Comparison of ENCODE assay signal across 24 cellular contexts in the genomic region with DNA sequence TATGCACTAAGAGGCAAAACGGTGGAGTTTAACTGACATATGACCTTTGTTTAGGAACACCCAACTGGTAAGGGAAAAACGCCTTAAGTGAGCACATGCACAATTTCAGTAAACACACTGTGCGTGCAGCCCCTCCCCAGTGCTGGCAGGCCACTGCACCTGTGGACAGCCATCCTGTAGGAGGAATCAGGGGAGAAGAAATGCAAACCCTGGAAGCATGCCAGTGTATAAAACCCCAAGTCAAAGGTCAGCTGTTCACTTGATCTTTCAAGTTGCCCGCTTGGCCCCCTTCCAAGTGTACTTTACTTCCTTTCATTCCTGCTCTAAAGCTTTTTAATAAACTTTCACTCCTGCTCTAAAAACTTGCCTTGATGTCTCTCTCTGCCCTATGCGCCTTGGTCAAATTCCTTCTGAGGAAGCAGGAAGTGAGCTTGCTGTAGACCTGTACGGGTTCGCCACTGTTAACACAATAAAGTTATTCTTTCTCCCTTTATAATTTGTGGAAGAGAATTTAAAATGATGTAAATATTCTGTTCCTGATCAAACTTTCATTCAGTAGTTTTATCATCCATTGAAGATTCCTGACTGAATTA. TPM values are rescaled to one million over a fixed set of nuclear protein-coding genes. Genes with fewer than 3 reads are reported as not detected.
DNase-seq lines count a peak whose midpoint lies in the region; ATAC-seq, FAIRE-seq and TF ChIP-seq lines count a peak whose summit lies in the region.
"Had no signal": no experiment of that assay in that cellular context is flagged by ENCODE, and none has a peak within 500 bp of the region (broad histone marks: within the 10 kb centered on the region; RNA-seq: fewer than 3 reads in every experiment).

No MANE protein-coding gene starts in this region.

- 80% methylated on average over 7 of the region's 7 CpGs for WGBS in K562 (ENCODE audit: insufficient coverage, low coverage, missing lambda C conversion rate)
- WGBS in liver: 45% methylated on average over 7 of the region's 7 CpGs
- WGBS in transverse colon (ENCODE audit: low coverage in 1 of 2), 2 donors: 51 to 52% methylated on average over 4 to 7 of the region's 7 CpGs

- no TSS peak for BruUV-seq in K562 (replicated peaks; lab: Mats Ljungman, UMichigan)

- no peak overlapping the region for H2AFZ ChIP-seq in K562 (ENCODE audit: low read depth, low read length)

- H3K9ac ChIP-seq in K562 (ENCODE audit: insufficient read depth in 1 of 2, low read depth in 2 of 2, low read length in 2 of 2) (no peak overlapping the region), liver (ENCODE audit: low read depth in 1 of 2, low read length in 2 of 2) (no peak overlapping the region)

- no peaks in the 10 kb centered on the region for H4K20me1 ChIP-seq in K562 (replicated peaks; ENCODE audit: control insufficient read depth, insufficient read depth, low read length)

- H3K36me3 ChIP-seq in K562 (ENCODE audit: control insufficient read depth, insufficient read depth, low read length) (peaks cover 43% of the 10 kb centered on the region), liver (ENCODE audit: control insufficient read depth in 4 of 4, insufficient read depth in 3 of 4, low read depth in 1 of 4, low read length in 3 of 4) (no peaks in the 10 kb centered on the region), transverse colon (peaks cover 0 to under 1% (median 0%) of the 10 kb centered on the region in 4 donors)

- no peak overlapping the region for H3K4me3 ChIP-seq in K562
- H3K4me3 ChIP-seq in liver (ENCODE audit: low read depth in 1 of 3, low read length in 3 of 3): no peak overlapping the region
- H3K4me3 ChIP-seq in transverse colon: no peak overlapping the region
- H3K4me3 ChIP-seq in coronary artery: no peak overlapping the region
- H3K4me3 ChIP-seq: A549, SK-N-MC had no signal

- intact Hi-C loops in Right ventricle myocardium superior (cut with DNase I): no loop called here
- intact Hi-C loops in left ventricle myocardium superior (cut with micrococcal nuclease): no loop called here
- intact Hi-C loops in K562 (cut with micrococcal nuclease): no loop called here
- intact Hi-C loops in transverse colon (cut with DNase I; ENCODE audit: low total_unique reads): no loop called here

- CTCF ChIA-PET in K562 (lab: Yijun Ruan, JAX; ENCODE audit: low intra/inter-chr PET ratio): no interaction called here

- H3K27ac ChIP-seq in K562 (ENCODE audit: extremely low read depth, low read depth, low read length) (no peak overlapping the region), liver (ENCODE audit: low read depth in 1 of 2, low read length in 2 of 2) (no peak overlapping the region), transverse colon (peak overlapping the region; percentile 23 to 70 (median 53)), coronary artery (no peak overlapping the region)
- H3K27ac ChIP-seq: A549, foreskin keratinocyte, SK-N-MC, VCaP had no signal

- TF ChIP-seq CTCF in K562 (IDR thresholded peaks at IDR 0.05 in 2 of 3, conservative IDR thresholded peaks at IDR 0.05 in 1 of 3; ENCODE audit: insufficient read depth in 2 of 3, low read depth in 1 of 3, low read length in 3 of 3) (no peak), liver (IDR thresholded peaks at IDR 0.05; ENCODE audit: low read depth, low read length, missing input control) (no peak), transverse colon (IDR thresholded peaks at IDR 0.05) (no peak), coronary artery (IDR thresholded peaks at IDR 0.05) (no peak)

- POLR2A ChIA-PET in K562 (lab: Yijun Ruan, JAX): no interaction called here

- peak; percentile 20 for ATAC-seq in Right ventricle myocardium superior (ENCODE audit: poor library complexity)
- no peak for ATAC-seq in left ventricle myocardium superior
- ATAC-seq in K562: no peak
- ATAC-seq: A549, foreskin keratinocyte, Panc1 had no signal

- in situ Hi-C loops in K562 (cut with MboI) (no loop called here), transverse colon (cut with MboI; ENCODE audit: low pct_ligation_motif_present in 1 of 4, low pct_unique_long_range_greater_than_20kb in 1 of 4, low sequenced_read_pairs in 3 of 4) (no loop called here)

- no peak for DNase-seq in Right ventricle myocardium superior
- no peak for DNase-seq in left ventricle myocardium superior
- no peak for DNase-seq in K562 (ENCODE audit: extremely low read depth in 1 of 4, low spot score in 3 of 4)
- peak; percentile 83 for DNase-seq in transverse colon
- no peak for DNase-seq in NOMO-1 treated with dmso at 0.1 percent for 144 hours (lab: John Stamatoyannopoulos, UW; ENCODE audit: unreplicated experiment)
- no peak for DNase-seq in HPDE6-E6E7 (ENCODE audit: extremely low spot score)
- DNase-seq in coronary artery (ENCODE audit: low spot score): no peak
- DNase-seq: activated CD4-positive, alpha-beta T cell treated with anti-CD3 and anti-CD28 coated beads, Interleukin-2, amount 10 ng/mL, durations not matched to agents 7 days and 5 days; activated naive CD8-positive, alpha-beta T cell treated with anti-CD3 and anti-CD28 coated beads, Interleukin-2, amount 10 ng/mL, durations not matched to agents 7 days and 5 days; effector memory CD4-positive, alpha-beta T cell; foreskin keratinocyte; naive B cell; NCI-H1105 treated with DMSO at 0.1 percent for 48 hours; NCI-H2081 treated with DMSO at 0.1 percent for 48 hours; NCI-H510A; NK-92 treated with Interleukin-12 subunit alpha and Interleukin-12 subunit beta, amount 100 ng/mL, for 24 hours; stimulated activated CD4-positive, alpha-beta T cell treated with anti-CD3 and anti-CD28 coated beads, Interleukin-12 subunit alpha, Interleukin-12 subunit beta, amount 100 ng/mL, for 4 hours had no signal

- no peak overlapping the region for H3K4me2 ChIP-seq in K562 (ENCODE audit: insufficient read depth, low read length)
- H3K4me2 ChIP-seq: A549 had no signal

- H3K9me1 ChIP-seq in K562 (ENCODE audit: control insufficient read depth, insufficient read depth, low read length): no peaks in the 10 kb centered on the region

- peaks cover 96% of the 10 kb centered on the region for H3K79me2 ChIP-seq in K562 (ENCODE audit: control insufficient read depth, insufficient read depth, low read length)

- no peaks in the 10 kb centered on the region; a peak in 1 of 5 replicates for H3K4me1 ChIP-seq in K562 (replicated peaks in 1 of 2; ENCODE audit: control insufficient read depth in 2 of 2, insufficient read depth in 2 of 2, low read length in 2 of 2)
- H3K4me1 ChIP-seq in liver (ENCODE audit: control insufficient read depth in 4 of 4, insufficient read depth in 4 of 4, low read length in 3 of 4): peaks cover 2 to 16% (median 13%) of the 10 kb centered on the region in 4 donors
- peaks cover 10 to 45% (median 25%) of the 10 kb centered on the region in 4 donors for H3K4me1 ChIP-seq in transverse colon

- no peak for FAIRE-seq in K562 (lab: Jason Lieb, UNC)
- FAIRE-seq: A549, D721Med, islet of Langerhans had no signal

- H3K9me3 ChIP-seq in K562 (replicated peaks; ENCODE audit: control insufficient read depth, insufficient read depth, low read depth, low read length) (peaks cover 7% of the 10 kb centered on the region), liver (ENCODE audit: control insufficient read depth in 4 of 4, low read length in 3 of 4) (no peaks in the 10 kb centered on the region), transverse colon (no peaks in the 10 kb centered on the region)

- no peaks in the 10 kb centered on the region for H3K27me3 ChIP-seq in K562 (ENCODE audit: control insufficient read depth in 2 of 2, insufficient read depth in 2 of 2, low read length in 2 of 2)
- no peaks in the 10 kb centered on the region for H3K27me3 ChIP-seq in liver (ENCODE audit: control insufficient read depth in 4 of 4, insufficient read depth in 4 of 4, low read length in 3 of 4)
- H3K27me3 ChIP-seq in transverse colon: no peaks in the 10 kb centered on the region
- H3K27me3 ChIP-seq: foreskin keratinocyte had no signal

- no peak for TF ChIP-seq EP300 in K562 (IDR thresholded peaks at IDR 0.05; ENCODE audit: low read length)
- TF ChIP-seq EP300 in transverse colon (IDR thresholded peaks at IDR 0.05; ENCODE audit: low read depth): no peak

- TF ChIP-seq RAD21 in K562 (CRISPR knock-in tag; conservative IDR thresholded peaks at IDR 0.05 in 1 of 2, IDR thresholded peaks at IDR 0.05 in 1 of 2): no peak
- no peak for TF ChIP-seq RAD21 in liver (IDR thresholded peaks at IDR 0.05)

- no peak for TF ChIP-seq POLR2A in K562 (conservative IDR thresholded peaks at IDR 0.05)
- no peak for TF ChIP-seq POLR2A in transverse colon (IDR thresholded peaks at IDR 0.05)

TF ChIP-seq in K562, 482 proteins besides CTCF, POLR2A, EP300 and RAD21:
- no peak for TF ChIP-seq CEBPG (CRISPR knock-in tag; IDR thresholded peaks at IDR 0.05)
- no peak for TF ChIP-seq CEBPG (tag; conservative IDR thresholded peaks at IDR 0.05 in 1 of 2, IDR thresholded peaks at IDR 0.05 in 1 of 2)
- peak; percentile 59 for TF ChIP-seq NFIC (IDR thresholded peaks at IDR 0.05)
TF ChIP-seq in K562: peak in this region for 1.

TF ChIP-seq in liver, 16 proteins besides CTCF, POLR2A, EP300 and RAD21 (continues in another document):
- TF ChIP-seq NR2F2 (IDR thresholded peaks at IDR 0.05): peak; percentile 77
- TF ChIP-seq TAF1 (conservative IDR thresholded peaks at IDR 0.05): no peak
- TF ChIP-seq YY1 (IDR thresholded peaks at IDR 0.05): no peak
- peak; percentile 8 to 20 for TF ChIP-seq RXRA (IDR thresholded peaks at IDR 0.05)
- peak; percentile 55 to 58 for TF ChIP-seq HNF4A (conservative IDR thresholded peaks at IDR 0.05)

RNA-seq across cellular contexts. Expression of a gene that starts 31.8 kb away (rescaled TPM):
- total RNA-seq in Right ventricle myocardium superior: 46.0 TPM
- total RNA-seq in left ventricle myocardium superior: 46.0 TPM
- total RNA-seq in K562 (2011; cell fraction: chromatin; rRNA removed; ENCODE audit: low replicate concordance): 27.5 and 92.2 TPM in 2 replicates
- total RNA-seq in K562 (2011; cell fraction: nucleolus; rRNA removed): 14.8 and 22.9 TPM in 2 replicates
- 34.8 and 45.6 TPM in 2 replicates for total RNA-seq in K562 (2011; cell fraction: nucleoplasm; rRNA removed)
- total RNA-seq in K562 (2014; rRNA removed): 26.4 and 31.4 TPM in 2 replicates
- 44.9 and 49.0 TPM in 2 replicates for total RNA-seq in K562 (2014; rRNA removed; fragmentation: Illumina TruSeq; extraction: Trizol)
- 36.4 and 42.4 TPM in 2 replicates for total RNA-seq in K562 (2015; rRNA removed; fragmentation: Illumina TruSeq; extraction: Trizol)
- total RNA-seq in K562 (2021): 36.5 and 42.1 TPM in 2 replicates
- 18.5 and 27.7 TPM in 2 replicates for polyA plus RNA-seq in K562 (2011; rRNA removed)
- polyA plus RNA-seq in K562 (2011; cell fraction: cytosol; rRNA removed): 7.7 and 11.9 TPM in 2 replicates
- 17.4 and 26.8 TPM in 2 replicates for polyA plus RNA-seq in K562 (2011; cell fraction: nucleus; rRNA removed)
- 16.4 and 19.6 TPM in 2 replicates for polyA plus RNA-seq in K562 (2012)
- polyA plus RNA-seq in K562 (2014; fragmentation: Illumina TruSeq; extraction: Trizol): 30.4 and 33.8 TPM in 2 replicates
- polyA plus RNA-seq in K562 (2014; fragmentation: Nextera tagmentation; extraction: Ambion mirVana): 1 to 10 TPM; 7.8 to 8.0 TPM
- polyA plus RNA-seq in K562 (2014; rRNA removed): 16.4 and 23.7 TPM in 2 replicates
- 135 TPM in 2 replicates for polyA minus RNA-seq in K562 (2011; rRNA and poly(A)+ RNA removed)
- 21.7 and 28.6 TPM in 2 replicates for polyA minus RNA-seq in K562 (2011; cell fraction: cytosol; rRNA and poly(A)+ RNA removed)
- 61.0 and 114 TPM in 2 replicates for polyA minus RNA-seq in K562 (2011; cell fraction: nucleus; rRNA and poly(A)+ RNA removed)
- 10 to 100 TPM; 24.5 to 26.7 TPM for total RNA-seq in liver
- polyA plus RNA-seq in liver: 1 to 10 TPM; 6.0 to 6.2 TPM
- total RNA-seq in transverse colon: 100 to 1,000 TPM in 1 of 4 donors, 10 to 100 TPM in 3; 37.4 to 107 (median 69.2) TPM

Comparison
In these comparisons a context has a peak if more than half of its experiments do, and no peak if none do; other contexts are left out.
1. H3K27ac ChIP-seq: peak in transverse colon (4 of 4); none in K562 (single experiment), liver (0 of 2) and coronary artery (0 of 2).